Comparison of ENCODE assay signal across 15 cellular contexts in the genomic region with DNA sequence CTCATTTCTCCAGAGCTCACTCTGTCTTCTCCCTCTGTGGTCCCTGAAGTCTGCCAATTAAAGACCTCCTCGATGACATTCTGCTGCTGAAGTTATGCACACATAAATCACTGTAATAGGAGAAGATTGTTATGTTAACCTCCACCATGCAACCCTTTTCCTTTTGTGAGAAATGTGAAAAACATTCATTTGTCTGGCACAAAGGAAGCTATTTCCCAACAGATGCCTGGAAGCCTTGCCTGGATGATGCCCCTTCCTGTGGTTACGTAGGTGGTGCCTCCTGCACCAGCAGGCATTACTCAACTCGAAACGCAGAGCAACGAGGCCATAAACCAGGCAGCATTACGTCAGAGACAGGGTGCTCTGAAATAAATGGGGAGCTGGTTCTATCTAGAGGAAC.
DNase-seq lines count a peak whose midpoint lies in the region; ATAC-seq, FAIRE-seq and TF ChIP-seq lines count a peak whose summit lies in the region.
"Had no signal": no experiment of that assay in that cellular context is flagged by ENCODE, and none has a peak within 500 bp of the region (broad histone marks: within the 10 kb centered on the region; RNA-seq: fewer than 3 reads in every experiment).

No MANE protein-coding gene starts in this region.

- no peak for FAIRE-seq in astrocyte (lab: Jason Lieb, UNC)

- H3K27me3 ChIP-seq in astrocyte (ENCODE audit: insufficient read depth, low read length) (no peaks in the 10 kb centered on the region), tibial nerve (no peaks in the 10 kb centered on the region)

- peaks cover 9% of the 10 kb centered on the region for H3K4me1 Mint-ChIP-seq in astrocyte (ENCODE audit: low read depth, unreplicated experiment)

- H3K36me3 ChIP-seq in HEK293 (ENCODE audit: control insufficient read depth in 2 of 2, insufficient read depth in 1 of 2, low read length in 2 of 2) (no peaks in the 10 kb centered on the region), astrocyte (ENCODE audit: insufficient read depth, low read length) (no peaks in the 10 kb centered on the region), tibial nerve (no peaks in the 10 kb centered on the region)

- 6 to 11% methylated on average over 6 of the region's 6 CpGs for WGBS in tibial nerve, 2 donors

- no peak for TF ChIP-seq POLR2A in tibial nerve (IDR thresholded peaks at IDR 0.05)

- POLR2A ChIA-PET in HEK293 (lab: Yijun Ruan, JAX) = no interaction called here

- no peak overlapping the region for H3K4me3 ChIP-seq in HEK293 (ENCODE audit: low read depth, low read length)
- H3K4me3 ChIP-seq in astrocyte (ENCODE audit: insufficient read depth, low read depth, low read length) = no peak overlapping the region
- H3K4me3 ChIP-seq in tibial nerve = no peak overlapping the region
- H3K4me3 ChIP-seq: coronary artery had no signal

- no peaks in the 10 kb centered on the region for H4K20me1 ChIP-seq in astrocyte (ENCODE audit: insufficient read depth, low read length)

- DNase-seq in astrocyte (ENCODE audit: low read depth) (peak; percentile 84), left kidney (ENCODE audit: low read depth, low spot score) (peak; percentile 88), tibial nerve (ENCODE audit: low spot score in 2 of 2) (peak; percentile 30 to 49), dermis blood vessel endothelial cell (no peak), SKM-1 (lab: John Stamatoyannopoulos, UW; ENCODE audit: unreplicated experiment) (no peak)
- DNase-seq: Caco-2; foreskin melanocyte; NCI-H1092 treated with DMSO at 0.1 percent for 48 hours; NCI-H2171 treated with DMSO at 0.1 percent for 48 hours; stimulated activated naive CD8-positive, alpha-beta T cell treated with anti-CD3 and anti-CD28 coated beads, Interleukin-15, Interleukin-2, amounts not matched to agents 100 U/mL and 50 U/mL, for 24 hours had no signal

- no peaks in the 10 kb centered on the region for H3K9me3 Mint-ChIP-seq in astrocyte (ENCODE audit: unreplicated experiment)

- TF ChIP-seq CTCF in HEK293 (tag by site-specific recombination; IDR thresholded peaks at IDR 0.05) (no peak), astrocyte (IDR thresholded peaks at IDR 0.05; ENCODE audit: insufficient read depth, low read depth, low read length) (no peak), tibial nerve (IDR thresholded peaks at IDR 0.05) (no peak)

- H3K4me3 Mint-ChIP-seq in astrocyte (ENCODE audit: unreplicated experiment) = no peak overlapping the region

- peak overlapping the region; percentile 21 for H3K27ac ChIP-seq in HEK293 (ENCODE audit: extremely low read depth, low read depth, low read length)
- H3K27ac ChIP-seq in astrocyte (ENCODE audit: low read depth, low read length) = peak overlapping the region; percentile 68
- peak overlapping the region in 2 of 4 donors; percentile 52 to 76 for H3K27ac ChIP-seq in tibial nerve
- H3K27ac ChIP-seq: coronary artery had no signal

- CTCF ChIA-PET in HEK293 (lab: Yijun Ruan, JAX) = interaction anchor here (0.7 kb wide), 1 partner anchor 535 kb away, joined by 3 read pairs; no protein-coding TSS in a partner anchor

- H3K9me3 ChIP-seq in HEK293 (ENCODE audit: control insufficient read depth, insufficient read depth, low read depth, low read length) (no peaks in the 10 kb centered on the region; the same call in 1 of the 2 replicates), astrocyte (ENCODE audit: insufficient read depth, low read depth, low read length) (peaks cover 3% of the 10 kb centered on the region), tibial nerve (no peaks in the 10 kb centered on the region)

- H3K4me1 ChIP-seq in HEK293 (ENCODE audit: control insufficient read depth, insufficient read depth, low read length) (peaks cover 21% of the 10 kb centered on the region), astrocyte (ENCODE audit: insufficient read depth, low read length) (peaks cover 14% of the 10 kb centered on the region), tibial nerve (peaks cover 0 to 10% (median 0%) of the 10 kb centered on the region in 4 donors)
- H3K4me1 ChIP-seq: Caco-2 had no signal

- H3K27me3 Mint-ChIP-seq in astrocyte (ENCODE audit: low read depth, unreplicated experiment) = peaks cover 3% of the 10 kb centered on the region

- no peaks in the 10 kb centered on the region for H3K36me3 Mint-ChIP-seq in astrocyte (ENCODE audit: low read depth, unreplicated experiment)

- H2AFZ ChIP-seq in astrocyte (ENCODE audit: low read depth, low read length) = no peak overlapping the region

- peak overlapping the region; percentile 47 for H3K9ac ChIP-seq in astrocyte (ENCODE audit: low read length)

- no peak overlapping the region for H3K27ac Mint-ChIP-seq in astrocyte (ENCODE audit: unreplicated experiment)

- TF ChIP-seq EP300 in tibial nerve (IDR thresholded peaks at IDR 0.05) = peak; percentile 33 to 93

- no peaks in the 10 kb centered on the region for H3K79me2 ChIP-seq in astrocyte (ENCODE audit: insufficient read depth, low read length)

- no peak for ATAC-seq in esophagus mucosa
- ATAC-seq in HG03108 (IDR thresholded peaks at IDR 0.05; ENCODE audit: unreplicated experiment) = no peak
- ATAC-seq: activated CD4-positive, CD25-positive, alpha-beta regulatory T cell treated with anti-CD3 and anti-CD28 coated beads, Interleukin-2, amount 50 U/mL, for 24 hours; stimulated activated naive CD8-positive, alpha-beta T cell treated with anti-CD3 and anti-CD28 coated beads, Interleukin-15, Interleukin-2, amounts not matched to agents 100 U/mL and 50 U/mL, for 24 hours had no signal

- peak overlapping the region; percentile 34 for H3K4me2 ChIP-seq in astrocyte (ENCODE audit: low read length)

TF ChIP-seq in HEK293, 187 proteins besides CTCF, POLR2A, EP300 and RAD21 (continues in another document):
- TF ChIP-seq AEBP2 (tag by site-specific recombination; IDR thresholded peaks at IDR 0.05; ENCODE audit: borderline replicate concordance) (no peak), GLIS1 (tag by site-specific recombination; IDR thresholded peaks at IDR 0.05) (peak; percentile 100), PBX3 (CRISPR knock-in tag; IDR thresholded peaks at IDR 0.05) (no peak), ZNF629 (tag by site-specific recombination; IDR thresholded peaks at IDR 0.05) (peak; percentile 36; the same call in 1 of the 2 replicates), ZNF362 (tag by site-specific recombination; IDR thresholded peaks at IDR 0.05) (no peak), PRDM10 (tag by site-specific recombination; IDR thresholded peaks at IDR 0.05) (0 out of 2 replicates have a peak, but pooled peaks have one; percentile 21)

Comparison
In these comparisons a context has a peak if more than half of its experiments do, and no peak if none do; other contexts are left out.
1. DNase-seq: peak in astrocyte (single experiment), left kidney (single experiment) and tibial nerve (2 of 2); none in dermis blood vessel endothelial cell (single experiment) and SKM-1 (single experiment).